In the genomic region with DNA sequence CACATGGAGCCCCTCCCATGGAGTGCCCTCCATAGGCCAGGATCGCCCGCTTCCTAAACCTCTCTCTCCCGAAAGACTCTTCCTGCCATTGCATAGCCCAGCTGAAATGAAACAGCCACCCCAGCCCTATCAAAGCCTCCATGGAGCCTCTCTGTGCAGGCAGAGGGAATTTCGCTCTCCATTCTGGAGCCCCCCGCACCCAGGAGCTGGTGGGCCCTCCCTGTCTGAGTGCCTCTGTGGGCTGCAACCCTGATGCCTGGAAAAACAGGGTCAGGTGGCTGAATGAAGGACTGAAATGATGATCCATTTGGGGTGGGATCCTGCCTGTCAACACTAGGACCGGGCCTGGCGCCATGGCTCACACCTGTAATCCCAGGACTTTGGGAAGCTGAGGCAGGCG, we compare ENCODE assay signal across 17 cellular contexts.
DNase-seq lines count a peak whose midpoint lies in the region; ATAC-seq lines count a peak whose summit lies in the region.
"Had no signal": no experiment of that assay in that cellular context is flagged by ENCODE, and none has a peak within 500 bp of the region (broad histone marks: within the 10 kb centered on the region; RNA-seq: fewer than 3 reads in every experiment).

No MANE protein-coding gene starts in this region.

- H3K4me3 Mint-ChIP-seq in T-cell, result peak overlapping the region in 2 of 3 donors; percentile 14 to 72
- peak overlapping the region in 4 of 5 donors; percentile 25 to 64 (median 56) for H3K4me3 Mint-ChIP-seq in immature natural killer cell
- H3K4me3 Mint-ChIP-seq: neural progenitor cell had no signal

- POLR2A ChIA-PET in T-cell (lab: Charles Lee), result interaction anchor here in 1 of 2 donors (0.6 kb wide), 1 partner anchor 34 kb away, joined by 4 read pairs; no protein-coding TSS in a partner anchor

- CTCF ChIA-PET in T-cell (lab: Charles Lee), result interaction anchor here (0.7 to 1.9 kb wide), 3 partner anchors 20 to 103 kb away, joined by 3 to 5 read pairs (median 4); no protein-coding TSS in a partner anchor

- H3K36me3 Mint-ChIP-seq in T-cell (peaks cover 18% of the 10 kb centered on the region), immature natural killer cell (peaks cover 2 to 11% (median 6%) of the 10 kb centered on the region in 3 donors)

- H3K9me3 Mint-ChIP-seq in T-cell (no peaks in the 10 kb centered on the region), immature natural killer cell (peaks cover 0 to 2% (median 0%) of the 10 kb centered on the region in 6 donors)
- H3K9me3 Mint-ChIP-seq: neural progenitor cell had no signal

- DNase-seq in Right ventricle myocardium inferior (ENCODE audit: missing footprints) (peak; percentile 55), cardiac septum (ENCODE audit: low spot score) (no peak), T-cell (no peak), immature natural killer cell (no peak), G401 (ENCODE audit: low spot score) (no peak), midbrain (lab: John Stamatoyannopoulos, UW) (no peak)
- no peak for DNase-seq in activated CD8-positive, alpha-beta memory T cell treated with anti-CD3 and anti-CD28 coated beads for 24 hours
- DNase-seq: amniotic stem cell; Caco-2; central memory CD4-positive, alpha-beta T cell; esophagus squamous epithelium; GM23248; Kasumi-1; NCI-H1092 treated with DMSO at 0.1 percent for 48 hours; NCI-H2081 treated with DMSO at 0.1 percent for 48 hours; stimulated activated CD4-positive, alpha-beta T cell treated with anti-CD3 and anti-CD28 coated beads, Interleukin-4, amount 100 ng/mL, for 4 hours had no signal

- ATAC-seq in Right ventricle myocardium inferior (no peak), T-cell (replicated peaks in 1 of 4) (no peak)

- in situ Hi-C loops in G401 (cut with HindIII; ENCODE audit: low sequenced_read_pairs), result no loop called here

- peak overlapping the region; percentile 97 to 99 for H3K27ac Mint-ChIP-seq in T-cell
- peak overlapping the region; percentile 77 to 100 (median 96) for H3K27ac Mint-ChIP-seq in immature natural killer cell
- H3K27ac Mint-ChIP-seq: neural progenitor cell had no signal

- H3K27me3 Mint-ChIP-seq in T-cell (no peaks in the 10 kb centered on the region), immature natural killer cell (ENCODE audit: low read depth in 3 of 3) (peaks cover 35 to 40% (median 37%) of the 10 kb centered on the region in 3 donors)

- peaks cover 64 to 93% (median 81%) of the 10 kb centered on the region in 3 donors for H3K4me1 Mint-ChIP-seq in T-cell
- peaks cover 93 to 99% of the 10 kb centered on the region in 2 donors for H3K4me1 Mint-ChIP-seq in immature natural killer cell

- intact Hi-C loops in Right ventricle myocardium inferior (cut with DNase I) (no loop called here), cardiac septum (cut with DNase I) (no loop called here)
